Comparison of ENCODE assay signal across 28 cellular contexts in genomic region chr4:27366424-27366823, GRCh38.
DNase-seq lines count a peak whose midpoint lies in the region; ATAC-seq, FAIRE-seq and TF ChIP-seq lines count a peak whose summit lies in the region.
"Had no signal": no experiment of that assay in that cellular context is flagged by ENCODE, and none has a peak within 500 bp of the region (broad histone marks: within the 10 kb centered on the region; RNA-seq: fewer than 3 reads in every experiment).

No MANE protein-coding gene starts in this region.

- H3K79me2 ChIP-seq in GM23248 (ENCODE audit: insufficient read depth) (no peaks in the 10 kb centered on the region), fibroblast of lung (ENCODE audit: control insufficient read depth, insufficient read depth, low read length) (no peaks in the 10 kb centered on the region)

- no peaks in the 10 kb centered on the region for H3K36me3 ChIP-seq in GM23248 (ENCODE audit: low read depth)
- H3K36me3 ChIP-seq in adipocyte (ENCODE audit: control insufficient read depth, insufficient read depth, low read length, severe bottlenecking): no peaks in the 10 kb centered on the region
- no peaks in the 10 kb centered on the region for H3K36me3 ChIP-seq in fibroblast of lung (ENCODE audit: control insufficient read depth, insufficient read depth, low read length)
- no peaks in the 10 kb centered on the region for H3K36me3 ChIP-seq in kidney (ENCODE audit: control insufficient read depth in 1 of 2, insufficient read depth in 2 of 2, low read length in 2 of 2)
- H3K36me3 ChIP-seq: gastroesophageal sphincter had no signal

- H3K4me2 ChIP-seq in GM23248 (ENCODE audit: unreplicated experiment): no peak overlapping the region
- no peak overlapping the region for H3K4me2 ChIP-seq in fibroblast of lung (ENCODE audit: extremely low read depth, insufficient read depth, low read length)
- H3K4me2 ChIP-seq: GM23338 had no signal

- 0% methylated on average over 1 of the region's 1 CpG for WGBS in GM23248 (ENCODE audit: low coverage in 1 of 2, low lambda C conversion rate in 2 of 2, missing lambda C conversion rate in 2 of 2), 2 experiments

- no peak overlapping the region for H2AFZ ChIP-seq in GM23248
- no peak overlapping the region for H2AFZ ChIP-seq in fibroblast of lung (ENCODE audit: low read length)
- H2AFZ ChIP-seq: GM23338 had no signal

- H3K27ac ChIP-seq in GM23248 (no peak overlapping the region), fibroblast of lung (ENCODE audit: insufficient read depth, low read length) (no peak overlapping the region), kidney (ENCODE audit: low read depth in 2 of 2, low read length in 2 of 2) (no peak overlapping the region)
- H3K27ac ChIP-seq: gastroesophageal sphincter had no signal

- no peaks in the 10 kb centered on the region for H3F3A ChIP-seq in GM23248 (ENCODE audit: insufficient read depth)

- intact Hi-C loops in kidney (cut with DNase I): no loop called here

- H3K9ac ChIP-seq in GM23248 (no peak overlapping the region), adipocyte (ENCODE audit: low read length) (no peak overlapping the region), fibroblast of lung (ENCODE audit: insufficient read depth, low read length) (no peak overlapping the region), kidney (ENCODE audit: low read length in 2 of 2) (no peak overlapping the region)

- H3K9me3 ChIP-seq in GM23248 (ENCODE audit: low read depth) (no peaks in the 10 kb centered on the region), adipocyte (ENCODE audit: control insufficient read depth, low read length) (no peaks in the 10 kb centered on the region), fibroblast of lung (ENCODE audit: control insufficient read depth, insufficient read depth, low read depth, low read length) (no peaks in the 10 kb centered on the region), kidney (ENCODE audit: control insufficient read depth in 1 of 2, low read length in 2 of 2) (no peaks in the 10 kb centered on the region)
- H3K9me3 ChIP-seq: gastroesophageal sphincter had no signal

- FAIRE-seq in kidney (lab: Jason Lieb, UNC): no peak
- FAIRE-seq: endothelial cell of umbilical vein, G401.6, GM18507 had no signal

- H3K9me2 ChIP-seq in GM23248 (ENCODE audit: insufficient read depth): no peaks in the 10 kb centered on the region

- DNase-seq in GM23248 (peak; percentile 52), adipocyte (ENCODE audit: low read depth) (peak; percentile 17), fibroblast of lung (ENCODE audit: low read depth in 2 of 2) (peak; percentile 8 to 96), skeletal muscle cell (ENCODE audit: low read depth) (peak; percentile 78), kidney (no peak)
- DNase-seq in activated CD4-positive, alpha-beta T cell treated with anti-CD3 and anti-CD28 coated beads for 4 hours: no peak
- DNase-seq: activated CD4-positive, alpha-beta T cell treated with anti-CD3 and anti-CD28 coated beads, Interleukin-2, amount 10 ng/mL, durations not matched to agents 24 days and 14 days; activated naive CD4-positive, alpha-beta T cell treated with anti-CD3 and anti-CD28 coated beads for 36 hours; CD8-positive, alpha-beta T cell; cerebellar nuclear complex; DMS 273 treated with DMSO at 0.1 percent for 48 hours; hypothalamus; KG1; left ventricle myocardium superior; midbrain; MV-4-11; natural killer cell; NCI-H69; retina; RPMI8226; stimulated activated CD4-positive, alpha-beta T cell treated with anti-CD3 and anti-CD28 coated beads, Interleukin-4, amount 100 ng/mL, for 1 hour; stimulated activated naive CD8-positive, alpha-beta T cell treated with anti-CD3 and anti-CD28 coated beads, Interleukin-15, Interleukin-2, amounts not matched to agents 100 U/mL and 50 U/mL, for 24 hours had no signal

- H3K4me3 ChIP-seq in GM23248: no peak overlapping the region
- no peak overlapping the region for H3K4me3 ChIP-seq in adipocyte (ENCODE audit: low read length)
- no peak overlapping the region for H3K4me3 ChIP-seq in fibroblast of lung (replicated peaks in 1 of 4; ENCODE audit: control extremely low read depth in 1 of 4, insufficient read depth in 1 of 4, low read depth in 3 of 4, low read length in 4 of 4)
- H3K4me3 ChIP-seq in skeletal muscle cell (ENCODE audit: low read depth, low read length): no peak overlapping the region
- no peak overlapping the region for H3K4me3 ChIP-seq in kidney (ENCODE audit: low read length in 2 of 2)
- H3K4me3 ChIP-seq: gastroesophageal sphincter, GM23338 had no signal

- no peaks in the 10 kb centered on the region for H4K20me1 ChIP-seq in GM23248 (ENCODE audit: insufficient read depth)
- H4K20me1 ChIP-seq in fibroblast of lung (ENCODE audit: control insufficient read depth, extremely low read depth, insufficient read depth, low read length): no peaks in the 10 kb centered on the region

- no peak for ATAC-seq in HG03460 (IDR thresholded peaks at IDR 0.05; ENCODE audit: unreplicated experiment)
- ATAC-seq: CD8-positive, alpha-beta T cell; gastroesophageal sphincter; GM23338; left ventricle myocardium superior; natural killer cell; stimulated activated naive CD8-positive, alpha-beta T cell treated with anti-CD3 and anti-CD28 coated beads, Interleukin-15, Interleukin-2, amounts not matched to agents 100 U/mL and 50 U/mL, for 24 hours had no signal

- H3K27me3 ChIP-seq in GM23248 (replicated peaks; ENCODE audit: insufficient read depth) (no peaks in the 10 kb centered on the region), adipocyte (replicated peaks; ENCODE audit: control insufficient read depth, insufficient read depth, low read length) (no peaks in the 10 kb centered on the region), fibroblast of lung (ENCODE audit: control insufficient read depth, insufficient read depth, low read length) (no peaks in the 10 kb centered on the region)
- H3K27me3 ChIP-seq: gastroesophageal sphincter had no signal

- in situ Hi-C loops in GM23248 (cut with MboI): no loop called here

- TF ChIP-seq CTCF in fibroblast of lung (conservative IDR thresholded peaks at IDR 0.05 in 1 of 2, IDR thresholded peaks at IDR 0.05 in 1 of 2; ENCODE audit: low read depth in 1 of 2, low read length in 2 of 2) (no peak), kidney (IDR thresholded peaks at IDR 0.05; ENCODE audit: borderline replicate concordance, extremely low read depth, insufficient read depth) (no peak)

- H3K4me1 ChIP-seq in GM23248 (ENCODE audit: insufficient read depth) (0 out of 2 replicates have a peak, but pooled peaks cover 3% of the 10 kb centered on the region), adipocyte (ENCODE audit: control insufficient read depth, insufficient read depth, low read length) (no peaks in the 10 kb centered on the region), fibroblast of lung (ENCODE audit: control insufficient read depth, extremely low read depth, insufficient read depth, low read length) (no peaks in the 10 kb centered on the region), kidney (ENCODE audit: control insufficient read depth in 1 of 2, insufficient read depth in 1 of 2, low read depth in 1 of 2, low read length in 2 of 2) (no peaks in the 10 kb centered on the region)

Comparison
In these comparisons a context has a peak if more than half of its experiments do, and no peak if none do; other contexts are left out.
1. DNase-seq: peak in GM23248 (single experiment), adipocyte (single experiment), fibroblast of lung (2 of 2) and skeletal muscle cell (single experiment); none in kidney (single experiment) and activated CD4-positive, alpha-beta T cell treated with anti-CD3 and anti-CD28 coated beads for 4 hours (0 of 2).